ENCODE assay signal across 8 cellular contexts in the genomic region with DNA sequence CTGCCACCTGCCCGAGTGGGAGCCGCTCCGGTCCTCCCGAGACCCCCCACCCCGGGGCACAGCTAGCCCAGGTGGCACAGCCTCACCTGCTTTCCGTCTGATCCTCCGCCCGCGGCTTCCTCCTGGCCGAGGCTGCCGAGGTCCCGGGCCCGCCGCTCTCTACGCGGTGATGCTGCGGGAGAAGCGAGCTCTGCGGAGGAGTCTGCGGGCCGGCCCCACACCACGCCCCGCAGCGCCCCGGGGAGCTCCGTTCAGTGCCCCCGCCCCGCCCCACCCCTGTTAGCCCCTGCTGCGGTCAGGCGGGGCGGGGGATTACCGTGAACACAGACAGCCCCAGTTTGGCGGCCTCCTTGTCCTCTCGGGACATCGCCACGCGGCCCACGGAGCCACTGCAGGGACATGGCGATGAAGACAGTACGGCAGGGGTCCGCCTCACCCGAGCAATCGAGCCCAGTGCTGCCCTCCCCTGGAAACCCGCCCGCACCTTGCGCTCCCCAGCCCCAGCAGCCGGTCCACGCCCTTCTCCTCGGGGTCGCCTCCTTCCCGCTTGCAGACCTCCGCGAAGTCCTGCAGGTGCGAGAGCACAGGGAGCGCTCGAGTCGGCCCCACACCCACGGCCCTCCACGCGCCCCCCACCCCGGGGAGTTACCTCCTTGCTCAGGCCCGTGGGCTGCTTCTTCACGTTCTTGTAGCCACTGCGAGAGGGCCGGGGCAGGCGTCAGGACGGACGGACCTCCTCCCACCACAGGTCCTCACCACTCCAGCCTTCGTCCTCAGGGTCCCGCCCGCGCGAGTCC. TPM values are rescaled to one million over a fixed set of nuclear protein-coding genes. Genes with fewer than 3 reads are reported as not detected.
A peak's percentile ranks its signal among the peaks of the same experiment; 100 is the strongest.
DNase-seq lines count a peak whose midpoint lies in the region; ATAC-seq and TF ChIP-seq lines count a peak whose summit lies in the region.

No MANE protein-coding gene starts in this region.

- no peak overlapping the region for H3K27ac Mint-ChIP-seq in activated naive CD8-positive, alpha-beta T cell

- DNase-seq in 8988T (peak; percentile 91), GM13976 (ENCODE audit: low spot score) (peak; percentile 79), RPMI8226 (peak; percentile 78), iPS DF 6.9 (ENCODE audit: low read depth, low spot score) (no peak)
- DNase-seq in NK-92 treated with Interleukin-12 subunit alpha and Interleukin-12 subunit beta, amount 100 ng/mL, for 24 hours (lab: John Stamatoyannopoulos, UW) = no peak

- peak overlapping the region; percentile 98 for H3K4me3 ChIP-seq in iPS DF 6.9 (ENCODE audit: low read length)
- H3K4me3 ChIP-seq in skeletal muscle tissue (ENCODE audit: low read length in 3 of 3) = peak overlapping the region; percentile 23 to 87 (median 85)

- H3K4me1 ChIP-seq in iPS DF 6.9 (ENCODE audit: control insufficient read depth, insufficient read depth, low read length) = no peaks in the 10 kb centered on the region
- H3K4me1 ChIP-seq in skeletal muscle tissue (ENCODE audit: control insufficient read depth in 3 of 3, insufficient read depth in 3 of 3, low read length in 3 of 3) = peaks cover 20 to 32% (median 29%) of the 10 kb centered on the region in 3 donors

- ATAC-seq in HG03097 (IDR thresholded peaks at IDR 0.05; ENCODE audit: low FRiP score, unreplicated experiment) = peak; percentile 14

- H3K27ac ChIP-seq in iPS DF 6.9 (ENCODE audit: low read length) (no peak overlapping the region), skeletal muscle tissue (ENCODE audit: low read depth, low read length) (no peak overlapping the region)

- in situ Hi-C loops in GM13976 (cut with MboI; ENCODE audit: low sequenced_read_pairs, unreplicated experiment) = no loop called here

- no peaks in the 10 kb centered on the region for H3K27me3 Mint-ChIP-seq in activated naive CD8-positive, alpha-beta T cell

- no peaks in the 10 kb centered on the region for H3K9me3 Mint-ChIP-seq in activated naive CD8-positive, alpha-beta T cell (ENCODE audit: low read depth)

- peak overlapping the region in 1 of 3 donors; percentile 86 for H3K9ac ChIP-seq in skeletal muscle tissue (ENCODE audit: low read depth in 1 of 3, low read length in 3 of 3)

- H3K27me3 ChIP-seq in iPS DF 6.9 (ENCODE audit: control insufficient read depth, insufficient read depth, low read length) (no peaks in the 10 kb centered on the region), skeletal muscle tissue (ENCODE audit: control insufficient read depth in 3 of 3, insufficient read depth in 3 of 3, low read length in 3 of 3) (no peaks in the 10 kb centered on the region)

- H3K4me1 Mint-ChIP-seq in activated naive CD8-positive, alpha-beta T cell (ENCODE audit: low read depth) = peaks cover 21% of the 10 kb centered on the region

- no CpG with 5 or more reads among the region's 73 CpGs for WGBS in iPS DF 6.9 (ENCODE audit: insufficient coverage, insufficient read length)

- no peaks in the 10 kb centered on the region for H3K36me3 Mint-ChIP-seq in activated naive CD8-positive, alpha-beta T cell

- peak overlapping the region; percentile 77 for H3K4me3 Mint-ChIP-seq in activated naive CD8-positive, alpha-beta T cell

- H3K9me3 ChIP-seq in iPS DF 6.9 (ENCODE audit: control insufficient read depth, insufficient read depth, low read length) (no peaks in the 10 kb centered on the region), skeletal muscle tissue (ENCODE audit: control insufficient read depth in 3 of 3, low read length in 3 of 3) (no peaks in the 10 kb centered on the region)

- peak; percentile 43 for TF ChIP-seq CTCF in GM13976 (IDR thresholded peaks at IDR 0.05; ENCODE audit: borderline replicate concordance, control extremely low read depth, extremely low read depth, insufficient read depth, missing control alignments)

- H3K36me3 ChIP-seq in iPS DF 6.9 (ENCODE audit: control insufficient read depth, insufficient read depth, low read length) (peaks cover 35% of the 10 kb centered on the region), skeletal muscle tissue (ENCODE audit: control insufficient read depth in 3 of 3, insufficient read depth in 3 of 3, low read length in 3 of 3) (peaks cover 47 to 49% (median 48%) of the 10 kb centered on the region in 3 donors)

RNA-seq across cellular contexts. Expression of gene C1orf35, which starts 0.9 kb away (rescaled TPM):
- total RNA-seq in skeletal muscle tissue = 4.7 TPM

RNA-seq across cellular contexts. Expression of gene MRPL55, which starts 6.9 kb away (rescaled TPM):
- total RNA-seq in skeletal muscle tissue = 38.1 TPM

RNA-seq across cellular contexts. Expression of gene ARF1, which starts 19.7 kb away (rescaled TPM):
- 101 TPM for total RNA-seq in skeletal muscle tissue

RNA-seq across cellular contexts. Expression of gene GUK1, which starts 37.9 kb away (rescaled TPM):
- 165 TPM for total RNA-seq in skeletal muscle tissue

RNA-seq across cellular contexts. Expression of gene GJC2, which starts 47.5 kb away (rescaled TPM):
- 1.6 TPM for total RNA-seq in skeletal muscle tissue

Comparison
In these comparisons a context has a peak if more than half of its experiments do, and no peak if none do; other contexts are left out.
1. DNase-seq: peak in 8988T (single experiment), GM13976 (single experiment) and RPMI8226 (single experiment); none in iPS DF 6.9 (single experiment) and NK-92 treated with Interleukin-12 subunit alpha and Interleukin-12 subunit beta, amount 100 ng/mL, for 24 hours (single experiment).